Comparison of ENCODE assay signal across 16 cellular contexts in genomic region chr5:179141867-179142266, GRCh38.
DNase-seq lines count a peak whose midpoint lies in the region; ATAC-seq and TF ChIP-seq lines count a peak whose summit lies in the region.
"Had no signal": no experiment of that assay in that cellular context is flagged by ENCODE, and none has a peak within 500 bp of the region (broad histone marks: within the 10 kb centered on the region; RNA-seq: fewer than 3 reads in every experiment).

No MANE protein-coding gene starts in this region.

- no peak overlapping the region for H3K18ac ChIP-seq in IMR-90 (ENCODE audit: low read depth, low read length)

- H2BK15ac ChIP-seq in IMR-90 (ENCODE audit: low read depth, low read length), result 0 out of 3 replicates have a peak overlapping the region, but pooled peaks have one; percentile 1

- TF ChIP-seq CTCF in heart right ventricle (IDR thresholded peaks at IDR 0.05) (no peak), IMR-90 (conservative IDR thresholded peaks at IDR 0.05; ENCODE audit: low read depth, low read length) (no peak)

- peaks cover 6% of the 10 kb centered on the region for H3K36me3 Mint-ChIP-seq in activated naive CD8-positive, alpha-beta T cell treated with anti-CD3 and anti-CD28 coated beads for 36 hours
- H3K36me3 Mint-ChIP-seq in stimulated activated effector memory CD8-positive, alpha-beta T cell treated with anti-CD3 and anti-CD28 coated beads, Interleukin-12 subunit alpha, Interleukin-12 subunit beta, amount 100 ng/mL, for 72 hours, result no peaks in the 10 kb centered on the region
- H3K36me3 Mint-ChIP-seq: CD4-positive, alpha-beta memory T cell had no signal

- dilution Hi-C loops in IMR-90 (cut with HindIII; ENCODE audit: low sequenced_read_pairs, unreplicated experiment), result no loop called here

- H3K23ac ChIP-seq in IMR-90 (ENCODE audit: low read depth, low read length), result no peak overlapping the region

- peak overlapping the region; percentile 26 for H2AFZ ChIP-seq in IMR-90 (replicated peaks; ENCODE audit: low read length, poor library complexity)

- POLR2A ChIA-PET in IMR-90 (lab: Charles Lee; ENCODE audit: unreplicated experiment), result no interaction called here

- H3K4me3 ChIP-seq in heart right ventricle (no peak overlapping the region), IMR-90 (ENCODE audit: insufficient read depth, low read depth, low read length) (no peak overlapping the region)
- H3K4me3 ChIP-seq: MG63 had no signal

- TF ChIP-seq RAD21 in IMR-90 (IDR thresholded peaks at IDR 0.05; ENCODE audit: low read length), result no peak

- in situ Hi-C loops in IMR-90 (cut with MboI; ENCODE audit: low sequenced_read_pairs), result no loop called here

- BruUV-seq in IMR-90 (replicated peaks; lab: Mats Ljungman, UMichigan), result no TSS peak

- 0 out of 2 replicates have a peak overlapping the region, but pooled peaks have one; percentile 48 for H2AK5ac ChIP-seq in IMR-90 (ENCODE audit: low read depth, low read length)

- no peak overlapping the region for H4K91ac ChIP-seq in IMR-90 (ENCODE audit: insufficient read depth, low read depth, low read length)

- H3K27me3 ChIP-seq in heart right ventricle (peaks cover 0 to 9% (median 0%) of the 10 kb centered on the region in 7 donors), IMR-90 (ENCODE audit: control insufficient read depth, insufficient read depth, low read length) (no peaks in the 10 kb centered on the region)
- H3K27me3 ChIP-seq: MG63 had no signal

- peak overlapping the region; percentile 33 for H2AK9ac ChIP-seq in IMR-90 (replicated peaks; ENCODE audit: low read depth, low read length, poor library complexity)

- H3K9me1 ChIP-seq in IMR-90 (ENCODE audit: insufficient read depth, low read length), result peaks cover 3% of the 10 kb centered on the region; the same call in 1 of the 2 replicates

- peak overlapping the region; percentile 20; the same call in 1 of the 2 replicates for H3K4ac ChIP-seq in IMR-90 (ENCODE audit: low read depth, low read length)

- H4K8ac ChIP-seq in IMR-90 (ENCODE audit: low read depth in 2 of 2, low read length in 2 of 2), result no peak overlapping the region

- CTCF ChIA-PET in IMR-90 (lab: Yijun Ruan, JAX), result no interaction called here

- peak; percentile 37 for DNase-seq in Right ventricle myocardium inferior (ENCODE audit: missing footprints)
- no peak for DNase-seq in heart right ventricle
- DNase-seq in IMR-90, result no peak
- DNase-seq in activated naive CD8-positive, alpha-beta T cell treated with anti-CD3 and anti-CD28 coated beads for 36 hours, result no peak
- no peak for DNase-seq in stimulated activated effector memory CD8-positive, alpha-beta T cell treated with anti-CD3 and anti-CD28 coated beads, Interleukin-12 subunit alpha, Interleukin-12 subunit beta, amount 100 ng/mL, for 72 hours (ENCODE audit: low spot score in 2 of 2)
- no peak for DNase-seq in effector CD4-positive, alpha-beta T cell
- no peak for DNase-seq in T-helper 2 cell
- DNase-seq: Calu3; CD4-positive, alpha-beta memory T cell; DMS53; H9; MG63; NCI-H1092 treated with DMSO at 0.1 percent for 48 hours; NCI-H1694; NCI-H510A treated with DMSO at 0.1 percent for 48 hours; NCI-H82 had no signal

- no peaks in the 10 kb centered on the region for H3K79me1 ChIP-seq in IMR-90 (ENCODE audit: low read depth in 1 of 2, low read length in 2 of 2)

- no peaks in the 10 kb centered on the region for H4K20me1 ChIP-seq in IMR-90 (ENCODE audit: insufficient read depth, low read length)

- H2BK5ac ChIP-seq in IMR-90 (ENCODE audit: low read depth, low read length, poor library complexity, severe bottlenecking), result no peak overlapping the region

- H3K9ac ChIP-seq in IMR-90 (ENCODE audit: low read depth, low read length), result no peak overlapping the region

- TF ChIP-seq POLR2A in IMR-90 (IDR thresholded peaks at IDR 0.05; ENCODE audit: low read depth, low read length), result no peak

- intact Hi-C loops in Right ventricle myocardium inferior (cut with DNase I), result no loop called here
- intact Hi-C loops in heart right ventricle (cut with DNase I), result no loop called here
- intact Hi-C loops in IMR-90 (cut with micrococcal nuclease), result no loop called here

- no peaks in the 10 kb centered on the region for H3K9me3 ChIP-seq in heart right ventricle
- no peaks in the 10 kb centered on the region for H3K9me3 ChIP-seq in IMR-90 (ENCODE audit: control insufficient read depth, insufficient read depth, low read length)
- H3K9me3 ChIP-seq: MG63 had no signal

- H3K9me3 Mint-ChIP-seq in activated naive CD8-positive, alpha-beta T cell treated with anti-CD3 and anti-CD28 coated beads for 36 hours, result peaks cover 10% of the 10 kb centered on the region
- no peaks in the 10 kb centered on the region for H3K9me3 Mint-ChIP-seq in stimulated activated effector memory CD8-positive, alpha-beta T cell treated with anti-CD3 and anti-CD28 coated beads, Interleukin-12 subunit alpha, Interleukin-12 subunit beta, amount 100 ng/mL, for 72 hours
- H3K9me3 Mint-ChIP-seq: CD4-positive, alpha-beta memory T cell; H9 had no signal

- H3K36me3 ChIP-seq in heart right ventricle (no peaks in the 10 kb centered on the region), IMR-90 (ENCODE audit: control insufficient read depth, insufficient read depth, low read length) (no peaks in the 10 kb centered on the region)

- H2BK20ac ChIP-seq in IMR-90 (ENCODE audit: low read depth, low read length), result peak overlapping the region; percentile 3; the same call in 1 of the 2 replicates

- no peak overlapping the region for H2BK120ac ChIP-seq in IMR-90 (ENCODE audit: low read depth, low read length)

- H3K4me2 ChIP-seq in IMR-90 (ENCODE audit: low read depth, low read length), result no peak overlapping the region

- H3K4me1 ChIP-seq in heart right ventricle (no peaks in the 10 kb centered on the region), IMR-90 (ENCODE audit: control insufficient read depth, insufficient read depth, low read length) (peaks cover 5% of the 10 kb centered on the region)

- no peak overlapping the region for H3K56ac ChIP-seq in IMR-90 (ENCODE audit: extremely low read depth, insufficient read depth, low read length)

- H3K27ac ChIP-seq in heart right ventricle, result no peak overlapping the region
- H3K27ac ChIP-seq in IMR-90 (ENCODE audit: insufficient read depth, low read length), result no peak overlapping the region

- H4K5ac ChIP-seq in IMR-90 (ENCODE audit: low read depth, low read length), result no peak overlapping the region

- H3K27ac Mint-ChIP-seq in activated naive CD8-positive, alpha-beta T cell treated with anti-CD3 and anti-CD28 coated beads for 36 hours, result peak overlapping the region; percentile 73
- H3K27ac Mint-ChIP-seq in stimulated activated effector memory CD8-positive, alpha-beta T cell treated with anti-CD3 and anti-CD28 coated beads, Interleukin-12 subunit alpha, Interleukin-12 subunit beta, amount 100 ng/mL, for 72 hours, result peak overlapping the region; percentile 1
- H3K27ac Mint-ChIP-seq: H9 had no signal

- WGBS in heart right ventricle, 2 donors, result 0 to 52% methylated on average over 1 of the region's 1 CpG
- WGBS in IMR-90 (ENCODE audit: extremely low coverage in 2 of 2, insufficient read length in 1 of 2), 2 experiments, result no CpG with 5 or more reads among the region's 1 CpG

- no peak overlapping the region for H3K14ac ChIP-seq in IMR-90 (replicated peaks; ENCODE audit: low read depth, low read length)

- H3K27me3 Mint-ChIP-seq in activated naive CD8-positive, alpha-beta T cell treated with anti-CD3 and anti-CD28 coated beads for 36 hours, result no peaks in the 10 kb centered on the region
- H3K27me3 Mint-ChIP-seq: CD4-positive, alpha-beta memory T cell had no signal

- peaks cover 29% of the 10 kb centered on the region for H3K4me1 Mint-ChIP-seq in activated naive CD8-positive, alpha-beta T cell treated with anti-CD3 and anti-CD28 coated beads for 36 hours
- H3K4me1 Mint-ChIP-seq in stimulated activated effector memory CD8-positive, alpha-beta T cell treated with anti-CD3 and anti-CD28 coated beads, Interleukin-12 subunit alpha, Interleukin-12 subunit beta, amount 100 ng/mL, for 72 hours, result peaks cover 9% of the 10 kb centered on the region
- H3K4me1 Mint-ChIP-seq: H9 had no signal

- H3K4me3 Mint-ChIP-seq in activated naive CD8-positive, alpha-beta T cell treated with anti-CD3 and anti-CD28 coated beads for 36 hours, result no peak overlapping the region
- no peak overlapping the region for H3K4me3 Mint-ChIP-seq in stimulated activated effector memory CD8-positive, alpha-beta T cell treated with anti-CD3 and anti-CD28 coated beads, Interleukin-12 subunit alpha, Interleukin-12 subunit beta, amount 100 ng/mL, for 72 hours
- H3K4me3 Mint-ChIP-seq: CD4-positive, alpha-beta memory T cell; H9 had no signal

- ATAC-seq in Right ventricle myocardium inferior (no peak), heart right ventricle (no peak), IMR-90 (ENCODE audit: low read depth) (no peak)
- ATAC-seq in stimulated activated effector memory CD8-positive, alpha-beta T cell treated with anti-CD3 and anti-CD28 coated beads, Interleukin-12 subunit alpha, Interleukin-12 subunit beta, amount 100 ng/mL, for 72 hours, result no peak

TF ChIP-seq in IMR-90, 13 proteins besides CTCF, POLR2A, EP300 and RAD21 (continues in another document):
- TF ChIP-seq USF2 (IDR thresholded peaks at IDR 0.05; ENCODE audit: low read depth, low read length), result no peak
- TF ChIP-seq SMC3 (IDR thresholded peaks at IDR 0.05; ENCODE audit: low read depth, low read length), result no peak
- TF ChIP-seq MAFK (IDR thresholded peaks at IDR 0.05; ENCODE audit: low read depth, low read length), result no peak
- TF ChIP-seq RFX5 (IDR thresholded peaks at IDR 0.05; ENCODE audit: low read depth, low read length), result no peak
- TF ChIP-seq FOS (IDR thresholded peaks at IDR 0.05; ENCODE audit: low read depth, low read length), result no peak
- no peak for TF ChIP-seq MAZ (IDR thresholded peaks at IDR 0.05; ENCODE audit: borderline replicate concordance, low read depth, low read length)
- no peak for TF ChIP-seq ELK1 (IDR thresholded peaks at IDR 0.05; ENCODE audit: borderline replicate concordance, low read depth, low read length)
- TF ChIP-seq BHLHE40 (IDR thresholded peaks at IDR 0.05; ENCODE audit: low read depth, low read length), result no peak
